In the genomic region with DNA sequence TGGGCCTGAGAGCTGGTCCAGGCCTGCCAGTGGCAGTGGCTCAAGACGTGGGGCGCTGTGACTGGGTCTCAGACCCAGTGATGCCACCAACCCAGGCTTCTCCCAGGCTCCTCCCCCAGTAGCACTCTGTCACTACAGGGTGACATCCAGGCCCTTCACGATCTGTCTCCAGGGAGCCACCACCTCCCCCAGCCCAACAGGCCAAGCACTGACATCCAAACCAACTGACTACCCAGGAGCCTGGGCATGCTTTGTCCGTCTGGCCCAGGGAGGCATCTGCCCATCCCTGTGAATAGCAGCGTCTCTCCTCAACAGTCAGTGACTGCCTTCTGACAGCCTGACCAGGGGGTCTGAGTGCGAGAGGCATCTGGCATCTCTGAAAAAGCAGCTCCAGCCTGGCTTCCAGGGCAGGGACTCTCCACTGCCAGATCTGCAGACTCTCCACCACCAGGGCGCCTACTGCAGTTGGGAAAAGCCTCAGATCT, we compare ENCODE assay signal across 10 cellular contexts. TPM values are rescaled to one million over a fixed set of nuclear protein-coding genes. Genes with fewer than 3 reads are reported as not detected.
A peak's percentile ranks its signal among the peaks of the same experiment; 100 is the strongest.
DNase-seq lines count a peak whose midpoint lies in the region; ATAC-seq and TF ChIP-seq lines count a peak whose summit lies in the region.
"Had no signal": no experiment of that assay in that cellular context is flagged by ENCODE, and none has a peak within 500 bp of the region (broad histone marks: within the 10 kb centered on the region; RNA-seq: fewer than 3 reads in every experiment).

No MANE protein-coding gene starts in this region.

- DNase-seq in Right ventricle myocardium inferior (ENCODE audit: missing footprints) (no peak), cardiac septum (ENCODE audit: low spot score) (no peak), vagina (ENCODE audit: extremely low spot score in 2 of 2) (no peak), NCI-H146 treated with DMSO at 0.1 percent for 48 hours (lab: John Stamatoyannopoulos, UW; ENCODE audit: unreplicated experiment) (no peak), GOT3 (lab: John Stamatoyannopoulos, UW) (no peak), CD1c-positive myeloid dendritic cell (ENCODE audit: extremely low spot score) (no peak)
- no peak for DNase-seq in central memory CD8-positive, alpha-beta T cell (ENCODE audit: low spot score in 2 of 2)
- DNase-seq: activated gamma-delta T cell treated with Interleukin-2 at 50 U/mL for 16 hours, small intestine had no signal

- no peaks in the 10 kb centered on the region for H3K9me3 Mint-ChIP-seq in central memory CD8-positive, alpha-beta T cell

- H3K4me3 Mint-ChIP-seq in central memory CD8-positive, alpha-beta T cell, result peak overlapping the region; percentile 65

- H3K36me3 Mint-ChIP-seq in central memory CD8-positive, alpha-beta T cell (ENCODE audit: insufficient read depth), result peaks cover 28% of the 10 kb centered on the region

- H3K4me1 Mint-ChIP-seq in central memory CD8-positive, alpha-beta T cell, result peaks cover 6% of the 10 kb centered on the region

- peaks cover 13 to 43% of the 10 kb centered on the region in 2 donors for H3K4me1 ChIP-seq in muscle layer of duodenum (ENCODE audit: control insufficient read depth in 1 of 2, insufficient read depth in 2 of 2, low read length in 2 of 2)
- H3K4me1 ChIP-seq in vagina, result peaks cover 38% of the 10 kb centered on the region

- H3K27me3 ChIP-seq in muscle layer of duodenum (ENCODE audit: low read depth, low read length) (no peaks in the 10 kb centered on the region), vagina (no peaks in the 10 kb centered on the region)

- H3K9me3 ChIP-seq in muscle layer of duodenum (ENCODE audit: control insufficient read depth in 1 of 2, low read length in 2 of 2), result no peaks in the 10 kb centered on the region
- no peaks in the 10 kb centered on the region for H3K9me3 ChIP-seq in vagina

- TF ChIP-seq POLR2A in vagina (IDR thresholded peaks at IDR 0.05), result no peak

- H3K27ac ChIP-seq in muscle layer of duodenum (ENCODE audit: low read length), result peak overlapping the region; percentile 89
- H3K27ac ChIP-seq in vagina, result peak overlapping the region; percentile 95

- peak overlapping the region; percentile 92 for H3K27ac Mint-ChIP-seq in central memory CD8-positive, alpha-beta T cell (ENCODE audit: low read depth)

- peak; percentile 18 for ATAC-seq in Right ventricle myocardium inferior
- ATAC-seq in central memory CD8-positive, alpha-beta T cell (replicated peaks; ENCODE audit: extremely low read depth, poor library complexity, severe bottlenecking), result no peak

- no peaks in the 10 kb centered on the region for H3K27me3 Mint-ChIP-seq in central memory CD8-positive, alpha-beta T cell

- TF ChIP-seq CTCF in vagina (IDR thresholded peaks at IDR 0.05), result no peak

- intact Hi-C loops in Right ventricle myocardium inferior (cut with DNase I), result no loop called here
- intact Hi-C loops in cardiac septum (cut with DNase I), result loop anchor here (2.0 kb wide), 1 partner anchor 37 kb away; no protein-coding TSS in a partner anchor
- intact Hi-C loops in vagina (cut with DNase I), result no loop called here

- H3K36me3 ChIP-seq in muscle layer of duodenum (ENCODE audit: control insufficient read depth in 1 of 2, insufficient read depth in 2 of 2, low read length in 2 of 2), result no peaks in the 10 kb centered on the region
- H3K36me3 ChIP-seq in vagina, result no peaks in the 10 kb centered on the region

- H3K4me3 ChIP-seq in muscle layer of duodenum (ENCODE audit: low read depth in 1 of 2, low read length in 2 of 2) (peak overlapping the region in 1 of 2 donors; percentile 60), vagina (peak overlapping the region in 1 of 2 donors; percentile 59)

RNA-seq across cellular contexts. Expression of gene TEX44, which starts 13.0 kb away (rescaled TPM):
- total RNA-seq in Right ventricle myocardium inferior, result not detected
- total RNA-seq in cardiac septum, result not detected
- total RNA-seq in vagina, result not detected
